23 cellular contexts compared by ENCODE assay signal in the genomic region with DNA sequence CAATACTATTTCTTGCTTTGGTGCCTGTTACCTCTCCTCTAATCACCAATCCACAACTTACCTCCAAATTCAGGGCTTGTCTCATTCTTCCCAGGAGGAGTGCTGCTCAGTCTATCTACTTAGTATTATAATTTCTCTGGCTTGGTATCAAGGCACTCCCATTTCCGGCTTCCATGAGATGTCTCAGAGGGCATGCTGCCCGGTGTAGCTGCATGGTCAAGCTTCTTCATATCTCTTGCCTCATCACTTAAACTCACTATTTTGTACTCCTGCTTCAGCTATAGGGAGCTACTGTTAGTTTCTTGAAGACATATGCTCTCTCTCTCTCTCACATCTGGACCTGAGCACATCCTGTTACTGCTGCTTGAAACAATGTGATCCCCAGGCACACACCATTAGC.
DNase-seq lines count a peak whose midpoint lies in the region; FAIRE-seq and TF ChIP-seq lines count a peak whose summit lies in the region.
"Had no signal": no experiment of that assay in that cellular context is flagged by ENCODE, and none has a peak within 500 bp of the region (broad histone marks: within the 10 kb centered on the region; RNA-seq: fewer than 3 reads in every experiment).

No MANE protein-coding gene starts in this region.

- in situ Hi-C loops in GM23248 (cut with MboI), result loop anchor here (10.0 kb wide), 1 partner anchor 56 kb away; no protein-coding TSS in a partner anchor
- in situ Hi-C loops in mammary epithelial cell (cut with MboI; ENCODE audit: low sequenced_read_pairs in 2 of 2), result no loop called here

- H4K20me1 ChIP-seq in DOHH2 (ENCODE audit: control insufficient read depth, insufficient read depth, low read depth, low read length) (no peaks in the 10 kb centered on the region), GM23248 (ENCODE audit: insufficient read depth) (no peaks in the 10 kb centered on the region), mammary epithelial cell (ENCODE audit: insufficient read depth, low read length) (no peaks in the 10 kb centered on the region), keratinocyte (ENCODE audit: control insufficient read depth, extremely low read depth, insufficient read depth, low read length) (no peaks in the 10 kb centered on the region)

- H3K9ac ChIP-seq in GM23248 (no peak overlapping the region), mammary epithelial cell (ENCODE audit: insufficient read depth, low read length) (no peak overlapping the region), keratinocyte (ENCODE audit: control insufficient read depth, extremely low read depth, insufficient read depth, low read length) (no peak overlapping the region)
- H3K9ac ChIP-seq: SK-N-SH had no signal

- H3K4me3 ChIP-seq in DOHH2 (ENCODE audit: low read length) (no peak overlapping the region), GM23248 (no peak overlapping the region), mammary epithelial cell (replicated peaks in 1 of 3; ENCODE audit: insufficient read depth in 1 of 3, low read depth in 2 of 3, low read length in 3 of 3) (no peak overlapping the region), keratinocyte (ENCODE audit: control insufficient read depth in 2 of 3, extremely low read depth in 1 of 3, insufficient read depth in 2 of 3, low read depth in 1 of 3, low read length in 3 of 3) (peak overlapping the region in 1 of 3 experiments; percentile 27)

- BruUV-seq in mammary epithelial cell (replicated peaks; lab: Mats Ljungman, UMichigan), result no TSS peak

- H3K36me3 Mint-ChIP-seq in HFFc6 (ENCODE audit: low read depth), result no peaks in the 10 kb centered on the region
- H3K36me3 Mint-ChIP-seq: IgD-negative memory B cell, T-cell had no signal

- FAIRE-seq in keratinocyte (lab: Jason Lieb, UNC), result peak; percentile 92
- FAIRE-seq: G401.6, H1, HTR-8/SVneo had no signal

- H3K27me3 Mint-ChIP-seq in HFFc6 (ENCODE audit: insufficient read depth), result peaks cover 5% of the 10 kb centered on the region; the same call in 1 of the 2 replicates

- H3K27ac ChIP-seq in DOHH2 (ENCODE audit: low read depth, low read length) (no peak overlapping the region), GM23248 (no peak overlapping the region), mammary epithelial cell (ENCODE audit: insufficient read depth, low read depth, low read length) (peak overlapping the region; percentile 32), keratinocyte (ENCODE audit: control insufficient read depth, insufficient read depth, low read length) (peak overlapping the region; percentile 71)

- H3K9me1 ChIP-seq in keratinocyte (ENCODE audit: control insufficient read depth, extremely low read depth, insufficient read depth, low read length), result no peaks in the 10 kb centered on the region

- H3K4me3 Mint-ChIP-seq in HFFc6, result no peak overlapping the region
- H3K4me3 Mint-ChIP-seq: CD4-positive, alpha-beta T cell; IgD-negative memory B cell; T-cell had no signal

- peaks cover 4% of the 10 kb centered on the region; the same call in 1 of the 2 replicates for H3K9me3 ChIP-seq in DOHH2 (ENCODE audit: control insufficient read depth, insufficient read depth, low read length)
- no peaks in the 10 kb centered on the region for H3K9me3 ChIP-seq in GM23248 (ENCODE audit: low read depth)
- H3K9me3 ChIP-seq in mammary epithelial cell (replicated peaks; ENCODE audit: insufficient read depth, low read length), result no peaks in the 10 kb centered on the region
- H3K9me3 ChIP-seq in keratinocyte (ENCODE audit: control insufficient read depth, low read depth, low read length), result no peaks in the 10 kb centered on the region
- H3K9me3 ChIP-seq: BE2C, SK-N-SH had no signal

- H3K27ac Mint-ChIP-seq in HFFc6, result no peak overlapping the region
- H3K27ac Mint-ChIP-seq: CD4-positive, alpha-beta T cell; IgD-negative memory B cell; T-cell had no signal

- no peaks in the 10 kb centered on the region for H3K9me2 ChIP-seq in DOHH2 (replicated peaks; ENCODE audit: control insufficient read depth, low read length)
- H3K9me2 ChIP-seq in GM23248 (ENCODE audit: insufficient read depth), result no peaks in the 10 kb centered on the region
- H3K9me2 ChIP-seq: SK-N-SH had no signal

- 7% methylated on average over 2 of the region's 2 CpGs for WGBS in GM23248 (ENCODE audit: low coverage in 1 of 2, low lambda C conversion rate in 2 of 2, missing lambda C conversion rate in 2 of 2), 2 experiments
- WGBS in mammary epithelial cell (ENCODE audit: low coverage, missing lambda C conversion rate), result 44% methylated on average over 2 of the region's 2 CpGs

- H3K27me3 ChIP-seq in DOHH2 (ENCODE audit: control insufficient read depth, low read length), result no peaks in the 10 kb centered on the region
- no peaks in the 10 kb centered on the region for H3K27me3 ChIP-seq in GM23248 (replicated peaks; ENCODE audit: insufficient read depth)
- no peaks in the 10 kb centered on the region for H3K27me3 ChIP-seq in mammary epithelial cell (ENCODE audit: insufficient read depth, low read length)
- H3K27me3 ChIP-seq in keratinocyte (ENCODE audit: control insufficient read depth, extremely low read depth, insufficient read depth, low read length), result no peaks in the 10 kb centered on the region
- H3K27me3 ChIP-seq: BE2C had no signal

- intact Hi-C loops in mammary epithelial cell (cut with micrococcal nuclease), result no loop called here

- DNase-seq in GM23248, result peak; percentile 74
- DNase-seq in mammary epithelial cell, result peak; percentile 46
- no peak for DNase-seq in keratinocyte (ENCODE audit: low read depth, low spot score)
- DNase-seq in HPDE6-E6E7 (ENCODE audit: extremely low spot score), result no peak
- no peak for DNase-seq in HFFc6
- no peak for DNase-seq in D341Med (ENCODE audit: low spot score)
- DNase-seq: ACHN; BE2C; Calu3; CD4-positive, alpha-beta T cell; MV-4-11; NCI-H1417 treated with DMSO at 0.1 percent for 48 hours; NCI-H2029; NCI-H2171 treated with DMSO at 0.1 percent for 48 hours; NCI-H510A treated with DMSO at 0.1 percent for 48 hours; Right ventricle myocardium superior; SK-N-SH; T-cell had no signal

- H3K36me3 ChIP-seq in DOHH2 (ENCODE audit: control insufficient read depth, low read length), result no peaks in the 10 kb centered on the region
- H3K36me3 ChIP-seq in GM23248 (ENCODE audit: low read depth), result no peaks in the 10 kb centered on the region
- no peaks in the 10 kb centered on the region for H3K36me3 ChIP-seq in mammary epithelial cell (ENCODE audit: insufficient read depth, low read length)
- H3K36me3 ChIP-seq in keratinocyte (ENCODE audit: control insufficient read depth in 2 of 2, extremely low read depth in 1 of 2, insufficient read depth in 2 of 2, low read length in 2 of 2), result no peaks in the 10 kb centered on the region
- H3K36me3 ChIP-seq: BE2C had no signal

- CTCF ChIA-PET in mammary epithelial cell (lab: Charles Lee; ENCODE audit: low non-redundant PET), result no interaction called here

- H2AFZ ChIP-seq in GM23248 (no peak overlapping the region), mammary epithelial cell (ENCODE audit: low read depth, low read length) (peak overlapping the region; percentile 53), keratinocyte (ENCODE audit: control insufficient read depth, low read length) (peak overlapping the region; percentile 75)

- peaks cover 42% of the 10 kb centered on the region for H3K9me3 Mint-ChIP-seq in HFFc6

- H3K79me2 ChIP-seq in DOHH2 (ENCODE audit: control insufficient read depth, low read length) (no peaks in the 10 kb centered on the region), GM23248 (ENCODE audit: insufficient read depth) (no peaks in the 10 kb centered on the region), mammary epithelial cell (ENCODE audit: insufficient read depth, low read length) (no peaks in the 10 kb centered on the region), keratinocyte (ENCODE audit: control insufficient read depth, insufficient read depth, low read length) (no peaks in the 10 kb centered on the region)

- H3K4me1 ChIP-seq in DOHH2 (ENCODE audit: control insufficient read depth, low read length), result peaks cover 54% of the 10 kb centered on the region
- H3K4me1 ChIP-seq in GM23248 (ENCODE audit: insufficient read depth), result no peaks in the 10 kb centered on the region
- peaks cover 23% of the 10 kb centered on the region for H3K4me1 ChIP-seq in mammary epithelial cell (ENCODE audit: insufficient read depth, low read length)
- peaks cover 30% of the 10 kb centered on the region for H3K4me1 ChIP-seq in keratinocyte (ENCODE audit: control insufficient read depth, extremely low read depth, insufficient read depth, low read length)
- H3K4me1 ChIP-seq: BE2C had no signal

- TF ChIP-seq CTCF in DOHH2 (IDR thresholded peaks at IDR 0.05; ENCODE audit: low read depth, low read length, poor library complexity, severe bottlenecking) (no peak), mammary epithelial cell (conservative IDR thresholded peaks at IDR 0.05 in 1 of 2, IDR thresholded peaks at IDR 0.05 in 1 of 2; ENCODE audit: extremely low read depth in 1 of 2, insufficient read depth in 1 of 2, low read depth in 1 of 2, low read length in 2 of 2) (no peak), keratinocyte (optimal IDR thresholded peaks at IDR 0.05 in 1 of 3, IDR thresholded peaks at IDR 0.05 in 1 of 3, conservative IDR thresholded peaks at IDR 0.05 in 1 of 3; ENCODE audit: extremely low read depth in 1 of 3, insufficient read depth in 2 of 3, low read length in 3 of 3) (no peak), HFFc6 (IDR thresholded peaks at IDR 0.05) (no peak)

- H3K4me2 ChIP-seq in DOHH2 (ENCODE audit: low read length), result peak overlapping the region; percentile 35
- no peak overlapping the region for H3K4me2 ChIP-seq in GM23248 (ENCODE audit: unreplicated experiment)
- peak overlapping the region; percentile 43 for H3K4me2 ChIP-seq in mammary epithelial cell (ENCODE audit: insufficient read depth, low read depth, low read length)
- H3K4me2 ChIP-seq in keratinocyte (ENCODE audit: control insufficient read depth, extremely low read depth, insufficient read depth, low read depth, low read length), result peak overlapping the region; percentile 69
- H3K4me2 ChIP-seq: SK-N-SH had no signal

- H3F3A ChIP-seq in DOHH2 (ENCODE audit: control insufficient read depth, insufficient read depth) (no peaks in the 10 kb centered on the region), GM23248 (ENCODE audit: insufficient read depth) (no peaks in the 10 kb centered on the region)

- no peaks in the 10 kb centered on the region for H3K4me1 Mint-ChIP-seq in HFFc6 (ENCODE audit: low read depth)
- H3K4me1 Mint-ChIP-seq: T-cell had no signal

- dilution Hi-C loops in mammary epithelial cell (cut with HindIII; ENCODE audit: low sequenced_read_pairs) (no loop called here), keratinocyte (cut with MboI; ENCODE audit: extremely low pct_ligation_motif_present, low sequenced_read_pairs) (no loop called here)

Comparison
In these comparisons a context has a peak if more than half of its experiments do, and no peak if none do; other contexts are left out.
1. H3K27ac ChIP-seq: peak in mammary epithelial cell (single experiment) and keratinocyte (single experiment); none in DOHH2 (single experiment) and GM23248 (single experiment).
2. DNase-seq: peak in GM23248 (single experiment) and mammary epithelial cell (single experiment); none in keratinocyte (single experiment), HPDE6-E6E7 (single experiment), HFFc6 (single experiment) and D341Med (single experiment).